30 cellular contexts compared by ENCODE assay signal in the genomic region with DNA sequence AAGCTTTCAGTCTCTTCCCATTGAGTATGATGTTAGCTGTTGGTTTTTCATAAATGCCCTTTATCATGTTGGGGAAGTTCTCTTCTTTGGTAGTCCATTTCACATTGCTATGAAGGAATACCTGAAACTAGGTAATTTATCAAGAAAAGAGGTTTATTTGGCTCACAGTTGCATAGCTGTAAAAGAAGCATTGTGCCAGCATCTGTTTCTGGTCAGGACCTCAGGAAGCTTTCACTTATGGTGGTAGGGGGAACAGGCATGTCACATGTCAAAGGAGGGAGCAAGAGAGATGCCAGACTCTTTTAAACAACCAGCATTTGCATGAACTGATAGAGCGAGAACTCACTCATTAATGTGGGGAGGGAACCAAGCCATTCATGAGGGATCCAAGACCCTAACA. TPM values are rescaled to one million over a fixed set of nuclear protein-coding genes. Genes with fewer than 3 reads are reported as not detected.
"Had no signal": no experiment of that assay in that cellular context is flagged by ENCODE, and none has a peak within 500 bp of the region (broad histone marks: within the 10 kb centered on the region; RNA-seq: fewer than 3 reads in every experiment).

No MANE protein-coding gene starts in this region.

- H3K4me1 ChIP-seq: gastrocnemius medialis, heart left ventricle, neural progenitor cell, prostate gland, right atrium auricular region, testis, tibial artery had no signal

- DNase-seq: cortex of kidney; effector memory CD8-positive, alpha-beta T cell; foreskin fibroblast; gastrocnemius medialis; heart left ventricle; kidney; naive thymus-derived CD4-positive, alpha-beta T cell; nucleus accumbens; sigmoid colon; stimulated activated CD4-positive, alpha-beta T cell treated with anti-CD3 and anti-CD28 coated beads, Interleukin-2, amount 100 ng/mL, for 24 hours; stimulated activated CD4-positive, alpha-beta T cell treated with anti-CD3 and anti-CD28 coated beads, Interleukin-4, amount 100 ng/mL, for 24 hours; stimulated activated naive CD4-positive, alpha-beta T cell treated with Interleukin-2 at 50 U/mL for 16 hours; stomach; testis; tibial artery had no signal

- H3K27me3 Mint-ChIP-seq: effector memory CD8-positive, alpha-beta T cell; memory B cell; naive thymus-derived CD4-positive, alpha-beta T cell; type B pancreatic cell had no signal

- H3K4me2 ChIP-seq: hepatocyte, neural progenitor cell had no signal

- ATAC-seq: effector memory CD8-positive, alpha-beta T cell; esophagus mucosa; gastrocnemius medialis; heart left ventricle; naive thymus-derived CD4-positive, alpha-beta T cell; stimulated activated effector memory CD8-positive, alpha-beta T cell treated with anti-CD3 and anti-CD28 coated beads, Interleukin-12 subunit alpha, Interleukin-12 subunit beta, amount 100 ng/mL, for 72 hours had no signal

- H3K4me3 Mint-ChIP-seq: effector memory CD8-positive, alpha-beta T cell; memory B cell; mesothelial cell of epicardium; naive thymus-derived CD4-positive, alpha-beta T cell; nephron; neural progenitor cell; stimulated activated effector memory CD8-positive, alpha-beta T cell treated with anti-CD3 and anti-CD28 coated beads, Interleukin-12 subunit alpha, Interleukin-12 subunit beta, amount 100 ng/mL, for 72 hours; type B pancreatic cell had no signal

- H3K27me3 ChIP-seq: gastrocnemius medialis, heart left ventricle, hepatocyte, neural progenitor cell, right atrium auricular region, sigmoid colon, stomach, testis, tibial artery had no signal

- H3K9me3 Mint-ChIP-seq: effector memory CD8-positive, alpha-beta T cell; stimulated activated effector memory CD8-positive, alpha-beta T cell treated with anti-CD3 and anti-CD28 coated beads, Interleukin-12 subunit alpha, Interleukin-12 subunit beta, amount 100 ng/mL, for 72 hours had no signal

- H2AFZ ChIP-seq: hepatocyte, neural progenitor cell had no signal

- H3K9me3 ChIP-seq: prostate gland, right atrium auricular region, sigmoid colon, testis, tibial artery had no signal

- H3K27ac ChIP-seq: epithelial cell of prostate, gastrocnemius medialis, heart left ventricle, hepatocyte, neural progenitor cell, prostate gland, right atrium auricular region, sigmoid colon, stomach, testis, tibial artery had no signal

- H3K4me3 ChIP-seq: gastrocnemius medialis, heart left ventricle, hepatocyte, lung, neural progenitor cell, prostate gland, right atrium auricular region, sigmoid colon, stomach, testis, tibial artery had no signal

- H3K9ac ChIP-seq: neural progenitor cell had no signal

- H3K27ac Mint-ChIP-seq: memory B cell; mesothelial cell of epicardium; nephron; neural progenitor cell; stimulated activated effector memory CD8-positive, alpha-beta T cell treated with anti-CD3 and anti-CD28 coated beads, Interleukin-12 subunit alpha, Interleukin-12 subunit beta, amount 100 ng/mL, for 72 hours; type B pancreatic cell had no signal

- H3K4me1 Mint-ChIP-seq: neural progenitor cell had no signal

RNA-seq across cellular contexts. Expression of a gene that starts 57.9 kb away (rescaled TPM):
- total RNA-seq: dermis microvascular lymphatic vessel endothelial cell, hepatocyte, mucosa of gallbladder, osteocyte, right atrium auricular region, sigmoid colon had no signal
- polyA plus RNA-seq: hepatocyte; naive thymus-derived CD4-positive, alpha-beta T cell had no signal
